In genomic region chr16:84378099-84378498, GRCh38 we compare ENCODE assay signal across 22 cellular contexts. TPM values are rescaled to one million over a fixed set of nuclear protein-coding genes. Genes with fewer than 3 reads are reported as not detected.
DNase-seq lines count a peak whose midpoint lies in the region; ATAC-seq, FAIRE-seq and TF ChIP-seq lines count a peak whose summit lies in the region.
"Had no signal": no experiment of that assay in that cellular context is flagged by ENCODE, and none has a peak within 500 bp of the region (broad histone marks: within the 10 kb centered on the region; RNA-seq: fewer than 3 reads in every experiment).

No MANE protein-coding gene starts in this region.

- no peaks in the 10 kb centered on the region; the same call in 2 of the 3 replicates for H3K9me3 Mint-ChIP-seq in GM23338
- H3K9me3 Mint-ChIP-seq in astrocyte (ENCODE audit: unreplicated experiment): no peaks in the 10 kb centered on the region

- no peaks in the 10 kb centered on the region for H3K36me3 ChIP-seq in GM23338 (ENCODE audit: insufficient read depth)
- H3K36me3 ChIP-seq in astrocyte (ENCODE audit: insufficient read depth, low read length): no peaks in the 10 kb centered on the region
- no peaks in the 10 kb centered on the region for H3K36me3 ChIP-seq in kidney (ENCODE audit: control insufficient read depth in 1 of 2, insufficient read depth in 2 of 2, low read length in 2 of 2)
- H3K36me3 ChIP-seq in breast epithelium: no peaks in the 10 kb centered on the region

- no peaks in the 10 kb centered on the region for H3K9me3 ChIP-seq in astrocyte (ENCODE audit: insufficient read depth, low read depth, low read length)
- H3K9me3 ChIP-seq in kidney (ENCODE audit: control insufficient read depth in 1 of 2, low read length in 2 of 2): no peaks in the 10 kb centered on the region
- H3K9me3 ChIP-seq in breast epithelium: no peaks in the 10 kb centered on the region

- H4K20me1 ChIP-seq in GM23338 (replicated peaks; ENCODE audit: insufficient read depth) (no peaks in the 10 kb centered on the region), astrocyte (ENCODE audit: insufficient read depth, low read length) (no peaks in the 10 kb centered on the region)

- H2AFZ ChIP-seq in GM23338: peak overlapping the region; percentile 74; the same call in 1 of the 2 replicates
- no peak overlapping the region for H2AFZ ChIP-seq in astrocyte (ENCODE audit: low read depth, low read length)

- FAIRE-seq in astrocyte (lab: Jason Lieb, UNC) (no peak), kidney (lab: Jason Lieb, UNC) (no peak)
- FAIRE-seq: G401.6, GM12892, GM19239 had no signal

- TF ChIP-seq POLR2A in breast epithelium (IDR thresholded peaks at IDR 0.05): no peak

- no peak for ATAC-seq in GM23338
- no peak for ATAC-seq in GM21786 (IDR thresholded peaks at IDR 0.05; ENCODE audit: unreplicated experiment)

- H3K4me2 ChIP-seq in GM23338 (no peak overlapping the region), astrocyte (ENCODE audit: low read length) (no peak overlapping the region)

- no peak overlapping the region for H3K27ac Mint-ChIP-seq in GM23338
- no peak overlapping the region for H3K27ac Mint-ChIP-seq in astrocyte (ENCODE audit: unreplicated experiment)
- H3K27ac Mint-ChIP-seq: CD4-positive, alpha-beta memory T cell had no signal

- H3K9ac ChIP-seq in astrocyte (ENCODE audit: low read length) (no peak overlapping the region), kidney (ENCODE audit: low read length in 2 of 2) (no peak overlapping the region)

- peaks cover 9% of the 10 kb centered on the region for H3K27me3 Mint-ChIP-seq in GM23338 (ENCODE audit: insufficient read depth, low read depth, poor library complexity)
- peaks cover 30% of the 10 kb centered on the region for H3K27me3 Mint-ChIP-seq in astrocyte (ENCODE audit: low read depth, unreplicated experiment)

- H3K79me2 ChIP-seq in GM23338 (replicated peaks; ENCODE audit: insufficient read depth) (no peaks in the 10 kb centered on the region), astrocyte (ENCODE audit: insufficient read depth, low read length) (no peaks in the 10 kb centered on the region)

- H3K4me3 ChIP-seq in GM23338 (no peak overlapping the region), astrocyte (ENCODE audit: insufficient read depth, low read depth, low read length) (no peak overlapping the region), kidney (ENCODE audit: low read length in 2 of 2) (no peak overlapping the region), breast epithelium (no peak overlapping the region)

- peaks cover 14% of the 10 kb centered on the region for H3K4me1 ChIP-seq in GM23338 (ENCODE audit: insufficient read depth)
- H3K4me1 ChIP-seq in astrocyte (ENCODE audit: insufficient read depth, low read length): no peaks in the 10 kb centered on the region
- peaks cover 0 to 2% of the 10 kb centered on the region in 2 donors for H3K4me1 ChIP-seq in kidney (ENCODE audit: control insufficient read depth in 1 of 2, insufficient read depth in 1 of 2, low read depth in 1 of 2, low read length in 2 of 2)
- no peaks in the 10 kb centered on the region for H3K4me1 ChIP-seq in breast epithelium

- H3K4me1 Mint-ChIP-seq in GM23338 (peaks cover 24% of the 10 kb centered on the region), astrocyte (ENCODE audit: low read depth, unreplicated experiment) (peaks cover 1% of the 10 kb centered on the region)

- H3K9me2 ChIP-seq in GM23338 (ENCODE audit: insufficient read depth): peaks cover 4% of the 10 kb centered on the region; the same call in 1 of the 2 replicates

- DNase-seq in GM23338 (ENCODE audit: low spot score): no peak
- no peak for DNase-seq in astrocyte (ENCODE audit: low read depth)
- peak; percentile 22 for DNase-seq in kidney
- peak; percentile 25 for DNase-seq in posterior vena cava (ENCODE audit: low spot score)
- DNase-seq in breast epithelium (ENCODE audit: low spot score in 2 of 2): no peak
- no peak for DNase-seq in T-helper 1 cell
- no peak for DNase-seq in 8988T
- DNase-seq: C1 segment of cervical spinal cord; CD4-positive, alpha-beta memory T cell; COR-L47; DMS153; DND-41; GOT3; H7; HCEC 1CT had no signal

- intact Hi-C loops in kidney (cut with DNase I): no loop called here
- intact Hi-C loops in posterior vena cava (cut with DNase I): no loop called here
- intact Hi-C loops in breast epithelium (cut with DNase I; ENCODE audit: low total_unique reads): no loop called here

- H3K27ac ChIP-seq in GM23338 (ENCODE audit: low read depth): no peak overlapping the region
- H3K27ac ChIP-seq in astrocyte (ENCODE audit: low read depth, low read length): no peak overlapping the region
- no peak overlapping the region for H3K27ac ChIP-seq in kidney (ENCODE audit: low read depth in 2 of 2, low read length in 2 of 2)
- no peak overlapping the region for H3K27ac ChIP-seq in breast epithelium

- TF ChIP-seq CTCF in GM23338 (conservative IDR thresholded peaks at IDR 0.05; ENCODE audit: low read depth in 2 of 2): no peak
- TF ChIP-seq CTCF in astrocyte (IDR thresholded peaks at IDR 0.05; ENCODE audit: insufficient read depth, low read depth, low read length): no peak
- no peak for TF ChIP-seq CTCF in kidney (IDR thresholded peaks at IDR 0.05; ENCODE audit: borderline replicate concordance, extremely low read depth, insufficient read depth)
- no peak for TF ChIP-seq CTCF in breast epithelium (IDR thresholded peaks at IDR 0.05)

- no peaks in the 10 kb centered on the region for H3F3A ChIP-seq in GM23338 (replicated peaks; ENCODE audit: low read depth)

- H3K4me3 Mint-ChIP-seq in GM23338 (no peak overlapping the region), astrocyte (ENCODE audit: unreplicated experiment) (peak overlapping the region; percentile 27)
- H3K4me3 Mint-ChIP-seq: CD4-positive, alpha-beta memory T cell had no signal

- H3K27me3 ChIP-seq in GM23338 (ENCODE audit: insufficient read depth): no peaks in the 10 kb centered on the region
- H3K27me3 ChIP-seq in astrocyte (ENCODE audit: insufficient read depth, low read length): peaks cover 25% of the 10 kb centered on the region
- H3K27me3 ChIP-seq in breast epithelium: no peaks in the 10 kb centered on the region

- no peaks in the 10 kb centered on the region; the same call in 2 of the 3 replicates for H3K36me3 Mint-ChIP-seq in GM23338 (ENCODE audit: low read depth)
- H3K36me3 Mint-ChIP-seq in astrocyte (ENCODE audit: low read depth, unreplicated experiment): no peaks in the 10 kb centered on the region
- H3K36me3 Mint-ChIP-seq: CD4-positive, alpha-beta memory T cell had no signal

TF ChIP-seq in GM23338, 12 proteins besides CTCF, POLR2A, EP300 and RAD21 (continues in another document):
- no peak for TF ChIP-seq CREB1 (CRISPR knock-in tag; IDR thresholded peaks at IDR 0.05; ENCODE audit: low read depth)
- no peak for TF ChIP-seq EZH2 (IDR thresholded peaks at IDR 0.05; ENCODE audit: low read depth, unreplicated experiment)

RNA-seq across cellular contexts. Expression of gene ATP2C2, which starts 9.8 kb away (rescaled TPM):
- total RNA-seq in GM23338 (2014; rRNA removed; shearing (Covaris generic)): 2.1 and 2.3 TPM in 2 replicates
- polyA plus RNA-seq in GM23338 (2016; fragmentation: Nextera tagmentation; extraction: Ambion mirVana): 2.1 and 2.9 TPM in 2 replicates
- total RNA-seq in astrocyte: 0.29 and 0.41 TPM in 2 replicates
- 2.2 TPM for total RNA-seq in kidney
- 2.6 TPM for polyA plus RNA-seq in kidney (ENCODE audit: insufficient read depth, low read depth, low replicate concordance)
- under 1 TPM; 0.10 to 0.19 TPM for total RNA-seq in posterior vena cava
- 10 to 100 TPM in 1 of 3 donors, 1 to 10 TPM in 1, not detected in 1; 6.0 to 28.5 TPM for total RNA-seq in breast epithelium
- total RNA-seq: A172; A673; CD4-positive, alpha-beta memory T cell had no signal
- polyA plus RNA-seq: BJ; CD4-positive, alpha-beta memory T cell had no signal

Comparison
In these comparisons a context has a peak if more than half of its experiments do, and no peak if none do; other contexts are left out.
1. DNase-seq: peak in kidney (single experiment) and posterior vena cava (single experiment); none in GM23338 (single experiment), astrocyte (single experiment), breast epithelium (0 of 2), T-helper 1 cell (0 of 5) and 8988T (single experiment).